ENCODE assay signal across 8 cellular contexts in genomic region chr1:151510957-151511635, GRCh38. TPM values are rescaled to one million over a fixed set of nuclear protein-coding genes. Genes with fewer than 3 reads are reported as not detected.
DNase-seq lines count a peak whose midpoint lies in the region; ATAC-seq and TF ChIP-seq lines count a peak whose summit lies in the region.

Gene CGN (plus strand): TSS chr1:151511387. CDS start chr1:151518520, 7,133 bp downstream.

- peak within 1 kb of the TSS; percentile 16; the same call in 1 of the 2 replicates for H3K27ac ChIP-seq in WERI-Rb-1
- H3K27ac ChIP-seq in breast epithelium: peak within 1 kb of the TSS; percentile 78 to 94
- H3K27ac ChIP-seq in skin epidermis: peak within 1 kb of the TSS in 10 of 21 experiments; percentile 5 to 75 (median 38)

- H3K36me3 ChIP-seq in WERI-Rb-1 (no peaks in the 10 kb centered on the region), breast epithelium (no peaks in the 10 kb centered on the region)

- H3K9me3 ChIP-seq in WERI-Rb-1 (ENCODE audit: severe bottlenecking) (no peaks in the 10 kb centered on the region), breast epithelium (no peaks in the 10 kb centered on the region)

- peak within 1 kb of the TSS; percentile 73 for H3K4me3 ChIP-seq in WERI-Rb-1 (ENCODE audit: low read depth, low read length)
- H3K4me3 ChIP-seq in breast epithelium: peak within 1 kb of the TSS; percentile 44 to 77 (median 74)
- H3K4me3 ChIP-seq in skin epidermis: peak within 1 kb of the TSS; percentile 46 to 68 (median 55)

- intact Hi-C loops in breast epithelium (cut with DNase I; ENCODE audit: low total_unique reads): no loop called here

- peaks cover 33% of the 10 kb centered on the region for H3K27me3 ChIP-seq in WERI-Rb-1 (ENCODE audit: insufficient read depth, low read depth, severe bottlenecking)
- no peaks in the 10 kb centered on the region for H3K27me3 ChIP-seq in breast epithelium

- TF ChIP-seq POLR2A in breast epithelium (IDR thresholded peaks at IDR 0.05): no peak

- peak; percentile 96 for DNase-seq in NCI-H2171 (lab: John Stamatoyannopoulos, UW)
- DNase-seq in WERI-Rb-1: peak; percentile 100
- DNase-seq in breast epithelium (ENCODE audit: low spot score in 2 of 2): peak; percentile 87 to 90
- DNase-seq in iPS-NIHi7 (ENCODE audit: extremely low spot score): peak; percentile 96

- TF ChIP-seq CTCF in WERI-Rb-1 (IDR thresholded peaks at IDR 0.05; ENCODE audit: low read depth, low read length) (no peak), breast epithelium (IDR thresholded peaks at IDR 0.05) (no peak)

- H3K4me1 ChIP-seq in breast epithelium: no peaks in the 10 kb centered on the region

- peak; percentile 89 for ATAC-seq in GM18502 (IDR thresholded peaks at IDR 0.05; ENCODE audit: poor library complexity, unreplicated experiment)
- peak; percentile 65 for ATAC-seq in HG03064 (IDR thresholded peaks at IDR 0.05; ENCODE audit: low read depth, unreplicated experiment)
- no peak for ATAC-seq in HG03442 (IDR thresholded peaks at IDR 0.05; ENCODE audit: unreplicated experiment)

RNA-seq across cellular contexts. Expression of gene CGN, which starts in this region (rescaled TPM):
- total RNA-seq in breast epithelium: 10 to 100 TPM in 2 of 3 donors, under 1 TPM in 1; 0.16 to 28.1 (median 13.4) TPM
